ENCODE assay signal across 21 cellular contexts in genomic region chr2:148816176-148816575, GRCh38.
"Had no signal": no experiment of that assay in that cellular context is flagged by ENCODE, and none has a peak within 500 bp of the region (broad histone marks: within the 10 kb centered on the region; RNA-seq: fewer than 3 reads in every experiment).

No MANE protein-coding gene starts in this region.

- H3K27me3 ChIP-seq: heart left ventricle had no signal

- DNase-seq: activated B cell treated with CpG ODN at 0.5 μM for 24 hours; activated CD4-positive, alpha-beta T cell treated with anti-CD3 and anti-CD28 coated beads for 48 hours; activated CD4-positive, alpha-beta T cell treated with anti-CD3 and anti-CD28 coated beads, Interleukin-2, amount 50 U/mL, for 1 hour; activated CD4-positive, alpha-beta T cell treated with anti-CD3 and anti-CD28 coated beads, Interleukin-2, amount 50 U/mL, for 48 hours; activated CD8-positive, alpha-beta T cell treated with anti-CD3 and anti-CD28 coated beads for 36 hours; activated effector memory CD4-positive, alpha-beta T cell treated with Interleukin-2 at 50 U/mL for 16 hours; activated gamma-delta T cell treated with Interleukin-2 at 50 U/mL for 16 hours; activated naive CD4-positive, alpha-beta T cell treated with anti-CD3 and anti-CD28 coated beads, Interleukin-2, amount 50 U/mL, for 16 hours; activated naive CD4-positive, alpha-beta T cell treated with Interleukin-2 at 50 U/mL for 16 hours; activated T-cell treated with anti-CD3 and anti-CD28 coated beads, Interleukin-2, amount 50 U/mL, for 4 hours; amniotic stem cell; cortex of kidney; effector CD8-positive, alpha-beta T cell; endodermal cell; foreskin fibroblast; heart left ventricle; T-helper 2 cell had no signal

- H3K36me3 ChIP-seq: heart left ventricle had no signal

- H3K9me3 Mint-ChIP-seq: activated B cell treated with CpG ODN at 0.5 μM for 24 hours; activated CD8-positive, alpha-beta T cell treated with anti-CD3 and anti-CD28 coated beads for 36 hours; activated T-cell treated with anti-CD3 and anti-CD28 coated beads, Interleukin-2, amount 50 U/mL, for 4 hours; activated T-helper 17 cell treated with anti-CD3 and anti-CD28 coated beads, Interleukin-2, amount 50 U/mL, for 72 hours; endodermal cell had no signal

- H3K36me3 Mint-ChIP-seq: activated naive CD8-positive, alpha-beta T cell had no signal

- H3K27ac Mint-ChIP-seq: activated B cell treated with CpG ODN at 0.5 μM for 24 hours; activated CD8-positive, alpha-beta T cell treated with anti-CD3 and anti-CD28 coated beads for 36 hours; activated naive CD8-positive, alpha-beta T cell had no signal

- ATAC-seq: activated CD4-positive, CD25-positive, alpha-beta regulatory T cell treated with anti-CD3 and anti-CD28 coated beads, Interleukin-2, amount 50 U/mL, for 24 hours; activated CD8-positive, alpha-beta T cell treated with anti-CD3 and anti-CD28 coated beads for 36 hours; activated T-cell treated with anti-CD3 and anti-CD28 coated beads, Interleukin-2, amount 50 U/mL, for 4 hours; activated T-helper 17 cell treated with anti-CD3 and anti-CD28 coated beads, Interleukin-2, amount 50 U/mL, for 72 hours; esophagus mucosa; heart left ventricle had no signal

- H3K4me3 Mint-ChIP-seq: activated B cell treated with CpG ODN at 0.5 μM for 24 hours; activated CD8-positive, alpha-beta T cell treated with anti-CD3 and anti-CD28 coated beads for 36 hours; activated naive CD8-positive, alpha-beta T cell; activated T-cell treated with anti-CD3 and anti-CD28 coated beads, Interleukin-2, amount 50 U/mL, for 4 hours; endodermal cell had no signal

- H3K9me3 ChIP-seq: heart left ventricle had no signal
